8 cellular contexts compared by ENCODE assay signal in the genomic region with DNA sequence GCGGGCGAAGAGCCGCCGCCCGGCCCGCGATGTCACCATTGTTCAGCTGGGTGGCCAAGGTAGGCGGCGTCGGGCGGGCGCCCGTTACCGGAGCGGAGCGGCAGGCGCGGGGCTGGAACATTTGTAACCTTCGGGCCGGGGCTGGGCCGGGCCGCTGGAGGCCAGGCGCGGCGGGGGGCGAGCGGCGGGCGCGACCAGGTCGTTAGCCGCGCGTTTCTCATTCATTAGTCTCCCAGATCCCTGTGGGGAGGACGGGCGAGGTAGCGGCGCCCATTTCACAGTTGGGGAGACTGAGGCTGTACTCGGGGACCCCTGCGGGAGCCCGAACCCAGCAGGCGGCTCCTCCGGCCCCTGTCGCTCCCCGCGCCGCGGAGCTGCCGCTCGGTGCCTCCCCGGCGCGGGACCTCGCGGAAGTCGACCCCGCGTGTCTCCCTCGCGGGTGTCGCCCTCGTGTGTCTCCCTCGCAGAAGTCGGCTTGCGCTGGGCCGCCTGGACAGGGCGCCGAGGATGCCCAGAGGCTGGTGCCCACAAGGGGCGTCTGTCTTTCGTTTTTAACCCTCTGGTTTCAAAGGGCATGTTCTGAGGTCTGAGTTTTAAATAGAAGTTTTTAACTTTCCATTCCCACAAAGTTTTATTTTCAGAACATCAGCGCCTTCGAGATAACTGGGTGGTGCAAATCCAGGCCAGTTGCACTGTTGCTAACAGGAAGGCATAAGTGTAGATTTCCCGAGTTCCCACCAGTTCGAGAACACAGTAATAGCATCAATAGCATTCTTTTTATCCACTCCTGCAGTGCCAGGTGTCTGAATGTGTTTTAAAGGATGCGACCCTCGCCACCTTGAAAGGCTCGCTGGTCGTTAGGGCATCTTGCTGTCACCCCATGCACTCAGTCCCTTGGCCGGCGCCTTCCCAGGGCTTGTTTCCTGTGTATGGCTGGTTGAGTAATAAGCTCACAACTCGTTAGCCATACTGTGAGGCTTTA. TPM values are rescaled to one million over a fixed set of nuclear protein-coding genes. Genes with fewer than 3 reads are reported as not detected.
A peak's percentile ranks its signal among the peaks of the same experiment; 100 is the strongest.
DNase-seq lines count a peak whose midpoint lies in the region; ATAC-seq, FAIRE-seq and TF ChIP-seq lines count a peak whose summit lies in the region.

No MANE protein-coding gene starts in this region.

- H2AFZ ChIP-seq in GM23248, result peak overlapping the region; percentile 87

- no peaks in the 10 kb centered on the region for H3K9me3 ChIP-seq in GM23248 (ENCODE audit: low read depth)

- TF ChIP-seq CTCF in GM10266 (IDR thresholded peaks at IDR 0.05; ENCODE audit: control insufficient read depth, insufficient read depth, low read depth, missing control alignments), result peak; percentile 77
- no peak for TF ChIP-seq CTCF in WTC11 (IDR thresholded peaks at IDR 0.05)
- peak; percentile 65 for TF ChIP-seq CTCF in bronchial epithelial cell (IDR thresholded peaks at IDR 0.05; ENCODE audit: insufficient read depth, low read length, severe bottlenecking)

- H3K4me2 ChIP-seq in GM23248 (ENCODE audit: unreplicated experiment), result peak overlapping the region; percentile 83

- H3K36me3 ChIP-seq in GM23248 (ENCODE audit: low read depth) (no peaks in the 10 kb centered on the region), bronchial epithelial cell (ENCODE audit: control insufficient read depth, insufficient read depth, low read length) (no peaks in the 10 kb centered on the region)

- peak; percentile 41 for ATAC-seq in WTC11

- no peaks in the 10 kb centered on the region for H3K27me3 Mint-ChIP-seq in WTC11 (ENCODE audit: low read depth)

- WGBS in GM23248 (ENCODE audit: low coverage in 1 of 2, low lambda C conversion rate in 2 of 2, missing lambda C conversion rate in 2 of 2), 2 experiments, result 7 to 8% methylated on average over 36 to 61 of the region's 81 CpGs

- DNase-seq in GM10266 (ENCODE audit: extremely low spot score) (peak; percentile 77), GM23248 (peak; percentile 84), Kasumi-1 (lab: John Stamatoyannopoulos, UW) (peak; percentile 44 to 62), WTC11 (ENCODE audit: low spot score) (peak; percentile 29), bronchial epithelial cell (ENCODE audit: low read depth) (peak; percentile 36), iris pigment epithelial cell (ENCODE audit: low read depth) (peak; percentile 70), NCI-H1048 (lab: John Stamatoyannopoulos, UW) (no peak)
- DNase-seq in stimulated activated CD4-positive, alpha-beta T cell treated with anti-CD3 and anti-CD28 coated beads, Interleukin-12 subunit alpha, Interleukin-12 subunit beta, amount 100 ng/mL, for 4 hours, result peak; percentile 64

- no peak overlapping the region for H3K27ac ChIP-seq in GM23248

- peak overlapping the region; percentile 78 for H3K9ac ChIP-seq in GM23248

- no peaks in the 10 kb centered on the region for H3K27me3 ChIP-seq in GM23248 (replicated peaks; ENCODE audit: insufficient read depth)
- H3K27me3 ChIP-seq in bronchial epithelial cell (ENCODE audit: control insufficient read depth, insufficient read depth, low read length), result no peaks in the 10 kb centered on the region

- CTCF ChIA-PET in WTC11 (lab: Charles Lee), result interaction anchor here (0.6 to 1.2 kb wide), 4 partner anchors 10 to 153 kb away, joined by 3 to 5 read pairs (median 4); no protein-coding TSS in a partner anchor

- H3K4me1 ChIP-seq in GM23248 (ENCODE audit: insufficient read depth), result peaks cover 14% of the 10 kb centered on the region

- H3K27ac Mint-ChIP-seq in WTC11, result peak overlapping the region; percentile 70

- peak overlapping the region; percentile 77 for H3K4me3 Mint-ChIP-seq in WTC11

- H3K9me2 ChIP-seq in GM23248 (ENCODE audit: insufficient read depth), result no peaks in the 10 kb centered on the region

- no peaks in the 10 kb centered on the region for H4K20me1 ChIP-seq in GM23248 (ENCODE audit: insufficient read depth)

- in situ Hi-C loops in GM23248 (cut with MboI), result no loop called here

- peaks cover 59% of the 10 kb centered on the region for H3K4me1 Mint-ChIP-seq in WTC11

- peaks cover 15% of the 10 kb centered on the region for H3F3A ChIP-seq in GM23248 (ENCODE audit: insufficient read depth)

- peaks cover 10% of the 10 kb centered on the region for H3K9me3 Mint-ChIP-seq in WTC11

- peaks cover 32% of the 10 kb centered on the region for H3K79me2 ChIP-seq in GM23248 (ENCODE audit: insufficient read depth)

- POLR2A ChIA-PET in WTC11 (lab: Charles Lee), result interaction anchor here (0.5 kb wide), 1 partner anchor 370 kb away, joined by 3 read pairs; no protein-coding TSS in a partner anchor

- FAIRE-seq in bronchial epithelial cell (lab: Jason Lieb, UNC), result no peak

- H3K36me3 Mint-ChIP-seq in WTC11, result peaks cover 5% of the 10 kb centered on the region

- peak overlapping the region; percentile 73 for H3K4me3 ChIP-seq in GM23248
- peak overlapping the region; percentile 59 for H3K4me3 ChIP-seq in bronchial epithelial cell (ENCODE audit: low read depth, low read length)

TF ChIP-seq in WTC11, 78 proteins besides CTCF, POLR2A, EP300 and RAD21:
- TF ChIP-seq, protein P1, sequence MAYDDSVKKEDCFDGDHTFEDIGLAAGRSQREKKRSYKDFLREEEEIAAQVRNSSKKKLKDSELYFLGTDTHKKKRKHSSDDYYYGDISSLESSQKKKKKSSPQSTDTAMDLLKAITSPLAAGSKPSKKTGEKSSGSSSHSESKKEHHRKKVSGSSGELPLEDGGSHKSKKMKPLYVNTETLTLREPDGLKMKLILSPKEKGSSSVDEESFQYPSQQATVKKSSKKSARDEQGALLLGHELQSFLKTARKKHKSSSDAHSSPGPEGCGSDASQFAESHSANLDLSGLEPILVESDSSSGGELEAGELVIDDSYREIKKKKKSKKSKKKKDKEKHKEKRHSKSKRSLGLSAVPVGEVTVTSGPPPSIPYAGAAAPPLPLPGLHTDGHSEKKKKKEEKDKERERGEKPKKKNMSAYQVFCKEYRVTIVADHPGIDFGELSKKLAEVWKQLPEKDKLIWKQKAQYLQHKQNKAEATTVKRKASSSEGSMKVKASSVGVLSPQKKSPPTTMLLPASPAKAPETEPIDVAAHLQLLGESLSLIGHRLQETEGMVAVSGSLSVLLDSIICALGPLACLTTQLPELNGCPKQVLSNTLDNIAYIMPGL (CRISPR knock-in tag; IDR thresholded peaks at IDR 0.05), result 0 out of 2 replicates have a peak, but pooled peaks have one; percentile 49
- no peak for TF ChIP-seq GRHL2 (CRISPR knock-in tag; IDR thresholded peaks at IDR 0.05; ENCODE audit: insufficient replicate concordance, severe bottlenecking)
- no peak for TF ChIP-seq NFE2L1 (CRISPR knock-in tag; IDR thresholded peaks at IDR 0.05)
- TF ChIP-seq RELA (CRISPR knock-in tag; IDR thresholded peaks at IDR 0.05; ENCODE audit: borderline replicate concordance), result no peak
- 0 out of 2 replicates have a peak, but pooled peaks have one; percentile 17 for TF ChIP-seq ZNF423 (CRISPR knock-in tag; IDR thresholded peaks at IDR 0.05)
- TF ChIP-seq, protein P2, sequence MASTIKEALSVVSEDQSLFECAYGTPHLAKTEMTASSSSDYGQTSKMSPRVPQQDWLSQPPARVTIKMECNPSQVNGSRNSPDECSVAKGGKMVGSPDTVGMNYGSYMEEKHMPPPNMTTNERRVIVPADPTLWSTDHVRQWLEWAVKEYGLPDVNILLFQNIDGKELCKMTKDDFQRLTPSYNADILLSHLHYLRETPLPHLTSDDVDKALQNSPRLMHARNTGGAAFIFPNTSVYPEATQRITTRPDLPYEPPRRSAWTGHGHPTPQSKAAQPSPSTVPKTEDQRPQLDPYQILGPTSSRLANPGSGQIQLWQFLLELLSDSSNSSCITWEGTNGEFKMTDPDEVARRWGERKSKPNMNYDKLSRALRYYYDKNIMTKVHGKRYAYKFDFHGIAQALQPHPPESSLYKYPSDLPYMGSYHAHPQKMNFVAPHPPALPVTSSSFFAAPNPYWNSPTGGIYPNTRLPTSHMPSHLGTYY (CRISPR knock-in tag; IDR thresholded peaks at IDR 0.05), result no peak
- no peak for TF ChIP-seq TEAD1 (CRISPR knock-in tag; IDR thresholded peaks at IDR 0.05)
- TF ChIP-seq GTF2I (CRISPR knock-in tag; conservative IDR thresholded peaks at IDR 0.05), result no peak
- TF ChIP-seq, protein P3, sequence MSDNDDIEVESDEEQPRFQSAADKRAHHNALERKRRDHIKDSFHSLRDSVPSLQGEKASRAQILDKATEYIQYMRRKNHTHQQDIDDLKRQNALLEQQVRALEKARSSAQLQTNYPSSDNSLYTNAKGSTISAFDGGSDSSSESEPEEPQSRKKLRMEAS (CRISPR knock-in tag; IDR thresholded peaks at IDR 0.05), result no peak
- TF ChIP-seq, protein P4, sequence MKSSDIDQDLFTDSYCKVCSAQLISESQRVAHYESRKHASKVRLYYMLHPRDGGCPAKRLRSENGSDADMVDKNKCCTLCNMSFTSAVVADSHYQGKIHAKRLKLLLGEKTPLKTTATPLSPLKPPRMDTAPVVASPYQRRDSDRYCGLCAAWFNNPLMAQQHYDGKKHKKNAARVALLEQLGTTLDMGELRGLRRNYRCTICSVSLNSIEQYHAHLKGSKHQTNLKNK (CRISPR knock-in tag; IDR thresholded peaks at IDR 0.05), result no peak
- TF ChIP-seq JAZF1 (CRISPR knock-in tag; IDR thresholded peaks at IDR 0.05), result no peak

RNA-seq across cellular contexts. Expression of a gene that starts 17.6 kb away (rescaled TPM):
- not detected in 2 replicates for total RNA-seq in GM23248 (2014; rRNA removed; shearing (Covaris generic))
- polyA plus RNA-seq in GM23248 (2016; fragmentation: Nextera tagmentation; extraction: Ambion mirVana), result not detected in 2 replicates
- 0.35 TPM in 1 of 3 replicates, not detected in the others for total RNA-seq in WTC11 (2021)
- total RNA-seq in bronchial epithelial cell, result not detected in 2 replicates
